ENCODE assay signal across 11 cellular contexts in genomic region chr1:109623601-109624161, GRCh38. TPM values are rescaled to one million over a fixed set of nuclear protein-coding genes. Genes with fewer than 3 reads are reported as not detected.
A peak's percentile ranks its signal among the peaks of the same experiment; 100 is the strongest.
DNase-seq lines count a peak whose midpoint lies in the region; ATAC-seq and TF ChIP-seq lines count a peak whose summit lies in the region.
"Had no signal": no experiment of that assay in that cellular context is flagged by ENCODE, and none has a peak within 500 bp of the region (broad histone marks: within the 10 kb centered on the region; RNA-seq: fewer than 3 reads in every experiment).

No MANE protein-coding gene starts in this region.

- no peak for TF ChIP-seq CTCF in HFFc6 (IDR thresholded peaks at IDR 0.05)
- no peak for TF ChIP-seq CTCF in dorsolateral prefrontal cortex (IDR thresholded peaks at IDR 0.05 in 54 of 56, conservative IDR thresholded peaks at IDR 0.05 in 2 of 56; ENCODE audit: low read depth in 1 of 56, partially characterized antibody in 56 of 56)
- no peak for TF ChIP-seq CTCF in osteoblast (IDR thresholded peaks at IDR 0.05; ENCODE audit: extremely low read depth, low read depth, low read length)
- no peak for TF ChIP-seq CTCF in glutamatergic neuron (IDR thresholded peaks at IDR 0.05; ENCODE audit: partially characterized antibody, unreplicated experiment)

- H3K27me3 ChIP-seq in CD4-positive, alpha-beta memory T cell (ENCODE audit: insufficient read depth, low read length) = no peaks in the 10 kb centered on the region
- H3K27me3 ChIP-seq in dorsolateral prefrontal cortex (no peaks in the 10 kb centered on the region), osteoblast (ENCODE audit: insufficient read depth, low read length) (no peaks in the 10 kb centered on the region)

- no peaks in the 10 kb centered on the region for H3K9me3 ChIP-seq in CD4-positive, alpha-beta memory T cell (ENCODE audit: control insufficient read depth in 1 of 2, low read length in 2 of 2)
- no peaks in the 10 kb centered on the region for H3K9me3 ChIP-seq in osteoblast (ENCODE audit: low read depth, low read length)

- peaks cover 49% of the 10 kb centered on the region for H3K4me1 ChIP-seq in CD4-positive, alpha-beta memory T cell (ENCODE audit: insufficient read depth, low read length)
- H3K4me1 ChIP-seq in osteoblast (ENCODE audit: insufficient read depth, low read length) = peaks cover 41% of the 10 kb centered on the region

- H3K27ac Mint-ChIP-seq in CD4-positive, alpha-beta memory T cell = peak overlapping the region; percentile 90 to 99 (median 98)
- H3K27ac Mint-ChIP-seq in HFFc6 = peak overlapping the region; percentile 62; the same call in 1 of the 2 replicates
- no peak overlapping the region for H3K27ac Mint-ChIP-seq in glutamatergic neuron (ENCODE audit: unreplicated experiment)

- no peak for DNase-seq in CD4-positive, alpha-beta memory T cell
- no peak for DNase-seq in HFFc6
- DNase-seq in dorsolateral prefrontal cortex = peak in 1 of 10 donors; percentile 53
- peak; percentile 92 for DNase-seq in osteoblast (ENCODE audit: insufficient read length, low spot score, missing footprints)
- no peak for DNase-seq in islet precursor cell
- no peak for DNase-seq in glutamatergic neuron
- DNase-seq: activated CD4-positive, alpha-beta T cell treated with anti-CD3 and anti-CD28 coated beads, Interleukin-2, amount 50 U/mL, for 4 hours; NCI-H69 had no signal

- POLR2A ChIA-PET in CD4-positive, alpha-beta memory T cell (lab: Charles Lee; ENCODE audit: partially characterized antibody) = interaction anchor here (0.6 to 8.3 kb wide), 4 partner anchors 17 to 171 kb away, joined by 3 to 114 read pairs (median 6); partner anchors contain the start of gene GNAI3

- peaks cover 63% of the 10 kb centered on the region for H3K79me2 ChIP-seq in osteoblast (ENCODE audit: insufficient read depth, low read length)

- H3K27ac ChIP-seq in CD4-positive, alpha-beta memory T cell (ENCODE audit: low read depth, low read length) = peak overlapping the region; percentile 96
- peak overlapping the region in 56 of 59 donors; percentile 7 to 91 (median 74) for H3K27ac ChIP-seq in dorsolateral prefrontal cortex
- H3K27ac ChIP-seq in osteoblast (ENCODE audit: low read depth, low read length) = peak overlapping the region; percentile 93

- CTCF ChIA-PET in CD4-positive, alpha-beta memory T cell (lab: Charles Lee; ENCODE audit: partially characterized antibody) = interaction anchor here (0.7 to 19.1 kb wide), 8 partner anchors 11 to 148 kb away, joined by 3 to 314 read pairs (median 3); partner anchors contain the start of genes GNAI3 and GPR61

- peak overlapping the region; percentile 61 for H3K4me2 ChIP-seq in osteoblast (ENCODE audit: insufficient read depth, low read length)

- H4K20me1 ChIP-seq in osteoblast (ENCODE audit: insufficient read depth, low read length) = peaks cover 50% of the 10 kb centered on the region

- intact Hi-C loops in CD4-positive, alpha-beta memory T cell (cut with micrococcal nuclease) = loop anchor here (5.0 kb wide), 1 partner anchor 141 kb away; the partner anchor contains the start of gene ATXN7L2
- intact Hi-C loops in dorsolateral prefrontal cortex (cut with DNase I) = no loop called here

- H3K36me3 Mint-ChIP-seq in CD4-positive, alpha-beta memory T cell = peaks cover 15 to 48% of the 10 kb centered on the region in 2 donors
- peaks cover 25% of the 10 kb centered on the region for H3K36me3 Mint-ChIP-seq in HFFc6 (ENCODE audit: low read depth)
- H3K36me3 Mint-ChIP-seq in glutamatergic neuron (ENCODE audit: unreplicated experiment) = no peaks in the 10 kb centered on the region

- H3K4me3 Mint-ChIP-seq in CD4-positive, alpha-beta memory T cell = peak overlapping the region; percentile 36 to 97 (median 66)
- H3K4me3 Mint-ChIP-seq in HFFc6 (peak overlapping the region; percentile 95), glutamatergic neuron (ENCODE audit: unreplicated experiment) (no peak overlapping the region)

- peaks cover 33% of the 10 kb centered on the region for H3K36me3 ChIP-seq in CD4-positive, alpha-beta memory T cell (ENCODE audit: insufficient read depth, low read length)
- peaks cover 27% of the 10 kb centered on the region for H3K36me3 ChIP-seq in osteoblast (ENCODE audit: insufficient read depth, low read length)

- ATAC-seq in HG02870 (IDR thresholded peaks at IDR 0.05; ENCODE audit: unreplicated experiment) (no peak), GM19035 (IDR thresholded peaks at IDR 0.05; ENCODE audit: unreplicated experiment) (no peak)

- no peak overlapping the region for H3K4me3 ChIP-seq in CD4-positive, alpha-beta memory T cell (ENCODE audit: low read length in 2 of 2)
- H3K4me3 ChIP-seq in dorsolateral prefrontal cortex (peak overlapping the region; percentile 16 to 85 (median 53)), osteoblast (ENCODE audit: insufficient read depth, low read length) (peak overlapping the region; percentile 46)

- no peaks in the 10 kb centered on the region for H3K27me3 Mint-ChIP-seq in CD4-positive, alpha-beta memory T cell
- H3K27me3 Mint-ChIP-seq in HFFc6 (ENCODE audit: insufficient read depth) (peaks cover 4% of the 10 kb centered on the region), glutamatergic neuron (ENCODE audit: unreplicated experiment) (peaks cover 7% of the 10 kb centered on the region)

- peaks cover 0 to 2% (median 0%) of the 10 kb centered on the region in 8 donors for H3K9me3 Mint-ChIP-seq in CD4-positive, alpha-beta memory T cell
- H3K9me3 Mint-ChIP-seq in HFFc6 (no peaks in the 10 kb centered on the region), glutamatergic neuron (ENCODE audit: unreplicated experiment) (peaks cover 4% of the 10 kb centered on the region)

- H2AFZ ChIP-seq in osteoblast (ENCODE audit: low read length) = no peak overlapping the region

- peaks cover 29 to 62% (median 40%) of the 10 kb centered on the region in 4 donors for H3K4me1 Mint-ChIP-seq in CD4-positive, alpha-beta memory T cell
- H3K4me1 Mint-ChIP-seq in HFFc6 (ENCODE audit: low read depth) = peaks cover 56% of the 10 kb centered on the region
- H3K4me1 Mint-ChIP-seq in glutamatergic neuron (ENCODE audit: low read depth, unreplicated experiment) = peaks cover 19% of the 10 kb centered on the region

RNA-seq across cellular contexts. Expression of gene AMPD2, which starts 4.0 kb away (rescaled TPM):
- 10 to 100 TPM; 87.0 to 96.1 TPM for total RNA-seq in CD4-positive, alpha-beta memory T cell
- polyA plus RNA-seq in CD4-positive, alpha-beta memory T cell = 10 to 100 TPM; 43.8 to 56.2 TPM
- total RNA-seq in HFFc6 (2021; fragmentation: NEBNext Ultra II Directional; extraction: Animal tissue kit (Norgen Biotek cat#: 25700)) = 100 to 1,000 TPM; 127 to 172 (median 139) TPM
- total RNA-seq in dorsolateral prefrontal cortex (100 to 1,000 TPM in 94 of 120 experiments, 10 to 100 TPM in 26; 65.7 to 181 (median 115) TPM), osteoblast (55.4 and 59.4 TPM in 2 replicates), glutamatergic neuron (ENCODE audit: unreplicated experiment) (49.3 TPM)

RNA-seq across cellular contexts. Expression of gene GNAT2, which starts 4.3 kb away (rescaled TPM):
- not detected for total RNA-seq in CD4-positive, alpha-beta memory T cell
- not detected for polyA plus RNA-seq in CD4-positive, alpha-beta memory T cell
- total RNA-seq in HFFc6 (2021; fragmentation: NEBNext Ultra II Directional; extraction: Animal tissue kit (Norgen Biotek cat#: 25700)) = under 1 TPM in 3 of 6 experiments, not detected in 3; 0.11 to 0.40 (median 0.34) TPM
- 1 to 10 TPM in 3 of 120 experiments, under 1 TPM in 12, not detected in 105; 0.29 to 1.9 (median 0.50) TPM for total RNA-seq in dorsolateral prefrontal cortex
- total RNA-seq in osteoblast = 0.29 and 0.72 TPM in 2 replicates
- total RNA-seq in glutamatergic neuron (ENCODE audit: unreplicated experiment) = not detected
- total RNA-seq: epithelial cell of proximal tubule had no signal

RNA-seq across cellular contexts. Expression of gene GSTM4, which starts 32.2 kb away (rescaled TPM):
- 10 to 100 TPM; 12.6 to 14.2 TPM for total RNA-seq in CD4-positive, alpha-beta memory T cell
- polyA plus RNA-seq in CD4-positive, alpha-beta memory T cell = 10 to 100 TPM in 1 of 2 donors, 1 to 10 TPM in 1; 1.7 to 10.4 TPM
- 10 to 100 TPM; 16.0 to 27.1 (median 24.8) TPM for total RNA-seq in HFFc6 (2021; fragmentation: NEBNext Ultra II Directional; extraction: Animal tissue kit (Norgen Biotek cat#: 25700))
- total RNA-seq in dorsolateral prefrontal cortex (10 to 100 TPM; 22.6 to 66.7 (median 45.4) TPM), osteoblast (9.4 and 13.8 TPM in 2 replicates), glutamatergic neuron (ENCODE audit: unreplicated experiment) (12.3 TPM)

RNA-seq across cellular contexts. Expression of gene GSTM2, which starts 44.2 kb away (rescaled TPM):
- 10 to 100 TPM; 30.9 to 31.4 TPM for total RNA-seq in CD4-positive, alpha-beta memory T cell
- polyA plus RNA-seq in CD4-positive, alpha-beta memory T cell = 10 to 100 TPM; 11.8 to 14.0 TPM
- total RNA-seq in HFFc6 (2021; fragmentation: NEBNext Ultra II Directional; extraction: Animal tissue kit (Norgen Biotek cat#: 25700)) = 10 to 100 TPM; 32.4 to 53.4 (median 46.1) TPM
- total RNA-seq in dorsolateral prefrontal cortex (100 to 1,000 TPM in 9 of 120 experiments, 10 to 100 TPM in 111; 32.2 to 150 (median 73.7) TPM), osteoblast (14.8 and 16.2 TPM in 2 replicates), glutamatergic neuron (ENCODE audit: unreplicated experiment) (33.6 TPM)

Comparison
In these comparisons a context has a peak if more than half of its experiments do, and no peak if none do; other contexts are left out.
1. H3K4me3 ChIP-seq: peak in dorsolateral prefrontal cortex (59 of 59) and osteoblast (single experiment); none in CD4-positive, alpha-beta memory T cell (0 of 2).
2. Peak in every context shown above with its lines, with median percentiles within 50 percentile points of each other: H3K27ac ChIP-seq.